8 cellular contexts compared by ENCODE assay signal in the genomic region with DNA sequence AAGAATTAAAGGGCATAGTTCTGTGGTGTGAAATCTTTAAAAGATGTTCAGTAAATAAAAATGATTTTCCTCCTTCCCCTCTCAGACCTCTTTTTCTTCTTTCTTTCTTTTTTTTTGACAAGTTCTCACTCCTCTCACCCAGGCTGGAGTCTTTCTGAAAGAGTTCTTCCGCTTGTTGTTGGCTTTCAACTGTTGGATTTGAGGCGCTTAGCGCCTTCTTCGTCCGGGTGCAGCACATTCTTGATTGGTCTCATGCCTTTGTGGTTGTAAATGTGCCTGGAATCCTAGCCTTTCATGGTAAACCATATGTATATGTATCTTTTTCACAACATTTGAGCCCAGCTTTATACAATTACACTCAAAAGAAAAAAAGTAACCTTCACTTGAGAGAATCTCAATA. TPM values are rescaled to one million over a fixed set of nuclear protein-coding genes. Genes with fewer than 3 reads are reported as not detected.
DNase-seq lines count a peak whose midpoint lies in the region; ATAC-seq and TF ChIP-seq lines count a peak whose summit lies in the region.

No MANE protein-coding gene starts in this region.

- no peaks in the 10 kb centered on the region for H3K27me3 Mint-ChIP-seq in activated CD4-positive, alpha-beta T cell treated with anti-CD3 and anti-CD28 coated beads for 36 hours

- peak overlapping the region; percentile 96 for H3K4me3 Mint-ChIP-seq in activated CD4-positive, alpha-beta T cell treated with anti-CD3 and anti-CD28 coated beads for 36 hours

- H3K9me3 ChIP-seq in iPS-15b (ENCODE audit: control insufficient read depth, insufficient read depth, low read length) (no peaks in the 10 kb centered on the region), stomach smooth muscle (ENCODE audit: control insufficient read depth in 2 of 2, low read length in 2 of 2) (no peaks in the 10 kb centered on the region)

- H3K4me1 Mint-ChIP-seq in activated CD4-positive, alpha-beta T cell treated with anti-CD3 and anti-CD28 coated beads for 36 hours: peaks cover 46% of the 10 kb centered on the region

- H3K36me3 ChIP-seq in iPS-15b (ENCODE audit: control insufficient read depth, insufficient read depth, low read length) (no peaks in the 10 kb centered on the region), stomach smooth muscle (ENCODE audit: control insufficient read depth in 2 of 2, insufficient read depth in 2 of 2, low read length in 2 of 2) (peaks cover 0 to 4% of the 10 kb centered on the region in 2 donors)

- no peaks in the 10 kb centered on the region for H3K9me3 Mint-ChIP-seq in activated CD4-positive, alpha-beta T cell treated with anti-CD3 and anti-CD28 coated beads for 36 hours (ENCODE audit: low read depth)

- H3K27me3 ChIP-seq in iPS-15b (ENCODE audit: control insufficient read depth, insufficient read depth, low read length) (no peaks in the 10 kb centered on the region), stomach smooth muscle (ENCODE audit: control insufficient read depth in 1 of 2, insufficient read depth in 2 of 2, low read length in 2 of 2) (no peaks in the 10 kb centered on the region)

- H3K4me1 ChIP-seq in iPS-15b (ENCODE audit: control insufficient read depth, insufficient read depth, low read length) (peaks cover 2% of the 10 kb centered on the region), stomach smooth muscle (ENCODE audit: control insufficient read depth, insufficient read depth, low read length) (peaks cover 6% of the 10 kb centered on the region)

- CTCF ChIA-PET in activated CD4-positive, alpha-beta T cell treated with anti-CD3 and anti-CD28 coated beads for 36 hours (lab: Charles Lee): interaction anchor here (0.7 to 3.4 kb wide), 8 partner anchors 11 to 1518 kb away, joined by 3 to 11 read pairs (median 5); a partner anchor contains a TSS

- peak; percentile 22 for DNase-seq in activated CD4-positive, alpha-beta T cell treated with anti-CD3 and anti-CD28 coated beads for 36 hours
- no peak for DNase-seq in activated CD4-positive, alpha-beta T cell treated with anti-CD3 and anti-CD28 coated beads, Interleukin-2, amount 50 U/mL, for 4 hours
- DNase-seq in NCI-H2081 treated with DMSO at 0.1 percent for 48 hours (lab: John Stamatoyannopoulos, UW) (no peak), iPS-NIHi11 (ENCODE audit: low spot score) (no peak)

- POLR2A ChIA-PET in activated CD4-positive, alpha-beta T cell treated with anti-CD3 and anti-CD28 coated beads for 36 hours (lab: Charles Lee): interaction anchor here (0.7 to 1.4 kb wide), 4 partner anchors 9 to 736 kb away, joined by 3 to 6 read pairs (median 4); a partner anchor contains a TSS

- TF ChIP-seq CTCF in VCaP (conservative IDR thresholded peaks at IDR 0.05): no peak

- intact Hi-C loops in activated CD4-positive, alpha-beta T cell treated with anti-CD3 and anti-CD28 coated beads for 36 hours (cut with DNase I, micrococcal nuclease): loop anchor here (1.0 to 10.0 kb wide), 6 partner anchors 96 to 1985 kb away; a partner anchor contains a TSS

- ATAC-seq in activated CD4-positive, alpha-beta T cell treated with anti-CD3 and anti-CD28 coated beads for 36 hours: no peak
- no peak for ATAC-seq in HG02973 (IDR thresholded peaks at IDR 0.05; ENCODE audit: unreplicated experiment)

- H3K4me3 ChIP-seq in iPS-15b (ENCODE audit: low read depth, low read length): peak overlapping the region; percentile 98
- peak overlapping the region; percentile 81 to 92 for H3K4me3 ChIP-seq in stomach smooth muscle (ENCODE audit: low read length in 2 of 2)

- H3K27ac ChIP-seq in VCaP: peak overlapping the region; percentile 85
- no peak overlapping the region for H3K27ac ChIP-seq in stomach smooth muscle (ENCODE audit: low read length)

- H3K9ac ChIP-seq in iPS-15b (ENCODE audit: low read depth, low read length) (no peak overlapping the region), stomach smooth muscle (ENCODE audit: low read length in 2 of 2) (peak overlapping the region; percentile 78 to 91)

- H3K36me3 Mint-ChIP-seq in activated CD4-positive, alpha-beta T cell treated with anti-CD3 and anti-CD28 coated beads for 36 hours (ENCODE audit: low read depth): peaks cover 45% of the 10 kb centered on the region

- H3K27ac Mint-ChIP-seq in activated CD4-positive, alpha-beta T cell treated with anti-CD3 and anti-CD28 coated beads for 36 hours: peak overlapping the region; percentile 98

RNA-seq across cellular contexts. Expression of a gene that starts 1.0 kb away (rescaled TPM):
- 10 to 100 TPM; 11.6 to 13.3 TPM for total RNA-seq in activated CD4-positive, alpha-beta T cell treated with anti-CD3 and anti-CD28 coated beads for 36 hours
